ENCODE assay signal across 10 cellular contexts in genomic region chr10:101065479-101066145, GRCh38. TPM values are rescaled to one million over a fixed set of nuclear protein-coding genes. Genes with fewer than 3 reads are reported as not detected.
DNase-seq lines count a peak whose midpoint lies in the region; ATAC-seq and TF ChIP-seq lines count a peak whose summit lies in the region.
"Had no signal": no experiment of that assay in that cellular context is flagged by ENCODE, and none has a peak within 500 bp of the region (broad histone marks: within the 10 kb centered on the region; RNA-seq: fewer than 3 reads in every experiment).

No MANE protein-coding gene starts in this region.

- H3K27ac Mint-ChIP-seq in T-helper 2 cell treated with Interferon-gamma antibody and Interleukin-4, amounts not matched to agents 5 μg/mL and 100 μg/mL, for 36 hours, result no peak overlapping the region
- no peak overlapping the region for H3K27ac Mint-ChIP-seq in WTC11
- H3K27ac Mint-ChIP-seq: activated CD4-positive, alpha-beta memory T cell treated with anti-CD3 and anti-CD28 coated beads for 36 hours had no signal

- no peaks in the 10 kb centered on the region for H3K27me3 ChIP-seq in thoracic aorta (replicated peaks; ENCODE audit: insufficient read depth)

- no peaks in the 10 kb centered on the region for H3K9me3 ChIP-seq in thoracic aorta

- H3K4me1 ChIP-seq in thoracic aorta (ENCODE audit: control insufficient read depth in 1 of 2, low read depth in 2 of 2), result peaks cover 16 to 51% of the 10 kb centered on the region in 2 donors

- H3K4me3 Mint-ChIP-seq in T-helper 2 cell treated with Interferon-gamma antibody and Interleukin-4, amounts not matched to agents 5 μg/mL and 100 μg/mL, for 36 hours, result peak overlapping the region; percentile 58
- peak overlapping the region; percentile 93 for H3K4me3 Mint-ChIP-seq in WTC11

- H3K36me3 ChIP-seq in thoracic aorta, result no peaks in the 10 kb centered on the region

- peaks cover 20% of the 10 kb centered on the region for H3K4me1 Mint-ChIP-seq in T-helper 2 cell treated with Interferon-gamma antibody and Interleukin-4, amounts not matched to agents 5 μg/mL and 100 μg/mL, for 36 hours (ENCODE audit: low read depth)
- H3K4me1 Mint-ChIP-seq in WTC11, result peaks cover 36% of the 10 kb centered on the region

- peaks cover 54% of the 10 kb centered on the region for H3K27me3 Mint-ChIP-seq in T-helper 2 cell treated with Interferon-gamma antibody and Interleukin-4, amounts not matched to agents 5 μg/mL and 100 μg/mL, for 36 hours (ENCODE audit: low read depth)
- peaks cover 68% of the 10 kb centered on the region for H3K27me3 Mint-ChIP-seq in WTC11 (ENCODE audit: low read depth)

- POLR2A ChIA-PET in WTC11 (lab: Charles Lee), result no interaction called here

- no peak for TF ChIP-seq CTCF in WTC11 (IDR thresholded peaks at IDR 0.05)
- TF ChIP-seq CTCF in thoracic aorta (IDR thresholded peaks at IDR 0.05), result no peak

- no peaks in the 10 kb centered on the region for H3K9me3 Mint-ChIP-seq in T-helper 2 cell treated with Interferon-gamma antibody and Interleukin-4, amounts not matched to agents 5 μg/mL and 100 μg/mL, for 36 hours
- no peaks in the 10 kb centered on the region for H3K9me3 Mint-ChIP-seq in WTC11
- H3K9me3 Mint-ChIP-seq: activated CD4-positive, alpha-beta memory T cell treated with anti-CD3 and anti-CD28 coated beads for 36 hours had no signal

- peak overlapping the region; percentile 87 for H3K4me3 ChIP-seq in thoracic aorta

- H3K27ac ChIP-seq in thoracic aorta, result peak overlapping the region; percentile 63 to 77

- ATAC-seq in WTC11, result no peak
- ATAC-seq in thoracic aorta (ENCODE audit: insufficient number of reproducible peaks, low FRiP score, low read depth), result no peak
- no peak for ATAC-seq in HG03520 (IDR thresholded peaks at IDR 0.05; ENCODE audit: unreplicated experiment)
- ATAC-seq in GM21528 (IDR thresholded peaks at IDR 0.05; ENCODE audit: low FRiP score, unreplicated experiment), result no peak

- no peak for DNase-seq in T-helper 2 cell treated with Interferon-gamma antibody and Interleukin-4, amounts not matched to agents 5 μg/mL and 100 μg/mL, for 36 hours (ENCODE audit: low spot score)
- no peak for DNase-seq in T-helper 2 cell
- no peak for DNase-seq in WTC11 (ENCODE audit: low spot score)
- DNase-seq in iris pigment epithelial cell (ENCODE audit: low read depth), result peak; percentile 21
- no peak for DNase-seq in thoracic aorta (ENCODE audit: low spot score)
- DNase-seq in cerebellar nuclear complex (lab: John Stamatoyannopoulos, UW), result no peak
- DNase-seq: NCI-H1048 had no signal

- peaks cover 3% of the 10 kb centered on the region for H3K36me3 Mint-ChIP-seq in T-helper 2 cell treated with Interferon-gamma antibody and Interleukin-4, amounts not matched to agents 5 μg/mL and 100 μg/mL, for 36 hours (ENCODE audit: low read depth)
- no peaks in the 10 kb centered on the region for H3K36me3 Mint-ChIP-seq in WTC11
- H3K36me3 Mint-ChIP-seq: activated CD4-positive, alpha-beta memory T cell treated with anti-CD3 and anti-CD28 coated beads for 36 hours had no signal

- CTCF ChIA-PET in WTC11 (lab: Charles Lee), result interaction anchor here (1.1 to 15.0 kb wide), 8 partner anchors 9 to 149 kb away, joined by 3 to 405 read pairs (median 6); no protein-coding TSS in a partner anchor

TF ChIP-seq in WTC11, 78 proteins besides CTCF, POLR2A, EP300 and RAD21:
- TF ChIP-seq CREM (CRISPR knock-in tag; IDR thresholded peaks at IDR 0.05) (no peak), FOXK1 (CRISPR knock-in tag; IDR thresholded peaks at IDR 0.05) (no peak), NR2C2 (CRISPR knock-in tag; IDR thresholded peaks at IDR 0.05) (no peak), PRDM15 (CRISPR knock-in tag; IDR thresholded peaks at IDR 0.05) (no peak), ATF1 (CRISPR knock-in tag; IDR thresholded peaks at IDR 0.05) (no peak), ZNF317 (CRISPR knock-in tag; IDR thresholded peaks at IDR 0.05; ENCODE audit: borderline replicate concordance, low read depth) (no peak), ZNF219 (CRISPR knock-in tag; IDR thresholded peaks at IDR 0.05; ENCODE audit: borderline replicate concordance) (no peak)

RNA-seq across cellular contexts. Expression of gene KAZALD1, which starts 3.8 kb away (rescaled TPM):
- 9.6 to 19.2 TPM (median 10.2 TPM) in 3 replicates for total RNA-seq in WTC11 (2021)
- total RNA-seq in thoracic aorta, result 10 to 100 TPM; 30.0 to 34.1 TPM

RNA-seq across cellular contexts. Expression of gene SFXN3, which starts 34.6 kb away (rescaled TPM):
- total RNA-seq in WTC11 (2021) (2.5 to 5.6 TPM (median 3.2 TPM) in 3 replicates), thoracic aorta (100 to 1,000 TPM; 136 to 206 TPM)

RNA-seq across cellular contexts. Expression of gene PDZD7, which starts 34.7 kb away (rescaled TPM):
- total RNA-seq in WTC11 (2021) (1.9 to 2.7 TPM (median 2.6 TPM) in 3 replicates), thoracic aorta (1 to 10 TPM in 1 of 2 donors, under 1 TPM in 1; 0.14 to 1.1 TPM)

Comparison
In these comparisons a context has a peak if more than half of its experiments do, and no peak if none do; other contexts are left out.
1. RNA of gene SFXN3, which starts 34.6 kb away (total RNA-seq): 136 to 206 TPM in thoracic aorta; 2.5 to 5.6 TPM in WTC11; every median in the first group is over 10 times any median in the second.